Comparison of ENCODE assay signal across 8 cellular contexts in the genomic region with DNA sequence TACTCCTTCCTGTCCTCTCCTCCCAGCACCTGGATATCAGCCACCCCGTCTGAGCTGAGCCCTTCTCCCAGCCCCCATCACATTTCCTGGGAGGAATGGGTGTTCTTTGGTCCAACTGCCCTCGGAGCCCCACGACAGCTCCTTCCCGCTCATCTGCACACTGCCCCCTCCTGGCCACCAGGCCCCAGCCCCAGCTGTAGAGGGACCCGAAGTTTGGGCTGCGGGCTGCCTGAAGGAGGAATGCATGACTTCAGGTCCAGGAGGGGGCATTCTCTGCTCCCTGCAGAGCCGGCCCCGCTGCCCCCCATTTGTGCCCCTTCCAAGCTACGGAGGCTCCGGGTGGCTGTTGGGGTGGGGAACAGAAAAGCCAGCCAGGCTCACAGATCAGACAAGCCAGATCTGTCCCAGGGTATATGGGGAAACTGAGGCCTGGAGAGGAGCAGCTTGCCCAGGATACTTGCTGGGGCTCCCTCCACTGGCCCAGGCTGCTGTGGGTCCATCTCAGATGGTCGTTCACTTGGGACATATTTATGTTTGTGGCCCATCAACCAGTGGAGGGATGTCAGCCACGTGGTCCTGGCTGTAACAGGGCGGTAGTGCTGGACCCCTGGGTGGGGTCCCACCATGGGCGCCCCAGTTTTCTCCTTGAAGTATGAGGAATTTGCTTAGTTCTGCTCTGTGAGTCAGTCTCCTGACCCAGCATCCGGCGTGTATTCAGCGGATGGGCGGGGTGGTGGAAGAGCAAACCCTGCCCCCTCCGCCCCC. TPM values are rescaled to one million over a fixed set of nuclear protein-coding genes. Genes with fewer than 3 reads are reported as not detected.
DNase-seq lines count a peak whose midpoint lies in the region; TF ChIP-seq lines count a peak whose summit lies in the region.

No MANE protein-coding gene starts in this region.

- H3K4me2 ChIP-seq in mammary epithelial cell (ENCODE audit: insufficient read depth, low read depth, low read length): no peak overlapping the region

- intact Hi-C loops in mammary epithelial cell (cut with micrococcal nuclease): loop anchor here (1.0 to 10.0 kb wide), 4 partner anchors 49 to 670 kb away; no protein-coding TSS in a partner anchor

- BruUV-seq in mammary epithelial cell (replicated peaks; lab: Mats Ljungman, UMichigan): no TSS peak

- no peaks in the 10 kb centered on the region for H4K20me1 ChIP-seq in mammary epithelial cell (ENCODE audit: insufficient read depth, low read length)

- 70% methylated on average over 16 of the region's 19 CpGs for WGBS in mammary epithelial cell (ENCODE audit: low coverage, missing lambda C conversion rate)

- dilution Hi-C loops in mammary epithelial cell (cut with HindIII; ENCODE audit: low sequenced_read_pairs): no loop called here

- in situ Hi-C loops in mammary epithelial cell (cut with MboI; ENCODE audit: low sequenced_read_pairs in 2 of 2): loop anchor here (5.0 to 10.0 kb wide), 4 partner anchors 130 to 313 kb away; no protein-coding TSS in a partner anchor

- no peak overlapping the region for H3K9ac ChIP-seq in mammary epithelial cell (ENCODE audit: insufficient read depth, low read length)

- TF ChIP-seq CTCF in mammary epithelial cell (conservative IDR thresholded peaks at IDR 0.05 in 1 of 2, IDR thresholded peaks at IDR 0.05 in 1 of 2; ENCODE audit: extremely low read depth in 1 of 2, insufficient read depth in 1 of 2, low read depth in 1 of 2, low read length in 2 of 2): peak; percentile 48 to 76

- no peaks in the 10 kb centered on the region for H3K79me2 ChIP-seq in mammary epithelial cell (ENCODE audit: insufficient read depth, low read length)

- H3K4me3 ChIP-seq in mammary epithelial cell (replicated peaks in 1 of 3; ENCODE audit: insufficient read depth in 1 of 3, low read depth in 2 of 3, low read length in 3 of 3): no peak overlapping the region

- H2AFZ ChIP-seq in mammary epithelial cell (ENCODE audit: low read depth, low read length): no peak overlapping the region

- no peak overlapping the region for H3K27ac ChIP-seq in mammary epithelial cell (ENCODE audit: insufficient read depth, low read depth, low read length)

- no peaks in the 10 kb centered on the region for H3K4me1 ChIP-seq in mammary epithelial cell (ENCODE audit: insufficient read depth, low read length)

- H3K9me3 ChIP-seq in mammary epithelial cell (replicated peaks; ENCODE audit: insufficient read depth, low read length): no peaks in the 10 kb centered on the region

- CTCF ChIA-PET in mammary epithelial cell (lab: Charles Lee; ENCODE audit: low non-redundant PET): interaction anchor here (0.7 to 1.0 kb wide), 2 partner anchors 64 to 139 kb away, joined by 5 to 6 read pairs; no protein-coding TSS in a partner anchor

- no peaks in the 10 kb centered on the region for H3K36me3 ChIP-seq in mammary epithelial cell (ENCODE audit: insufficient read depth, low read length)

- DNase-seq in DMS 273 (lab: John Stamatoyannopoulos, UW; ENCODE audit: unreplicated experiment): peak; percentile 45
- DNase-seq in DMS 273 treated with DMSO at 0.1 percent for 48 hours (lab: John Stamatoyannopoulos, UW): no peak
- peak; percentile 76 for DNase-seq in HuH-7 (ENCODE audit: low spot score)
- no peak for DNase-seq in mammary epithelial cell
- peak; percentile 35 for DNase-seq in medulla oblongata (ENCODE audit: extremely low spot score)
- no peak for DNase-seq in T1000 (lab: John Stamatoyannopoulos, UW)
- no peak for DNase-seq in activated gamma-delta T cell treated with Interleukin-2 at 50 U/mL for 16 hours
- no peak for DNase-seq in foreskin melanocyte

- H3K27me3 ChIP-seq in mammary epithelial cell (ENCODE audit: insufficient read depth, low read length): no peaks in the 10 kb centered on the region

RNA-seq across cellular contexts. Expression of gene DAB2IP, which starts 33.1 kb away (rescaled TPM):
- total RNA-seq in mammary epithelial cell: 100 to 1,000 TPM in 1 of 2 donors, 10 to 100 TPM in 1; 78.4 to 103 TPM
- polyA plus RNA-seq in mammary epithelial cell: 60.0 TPM
- polyA minus RNA-seq in mammary epithelial cell: 122 TPM

Comparison
In these comparisons a context has a peak if more than half of its experiments do, and no peak if none do; other contexts are left out.
1. DNase-seq: peak in DMS 273 (single experiment), HuH-7 (single experiment) and medulla oblongata (single experiment); none in DMS 273 treated with DMSO at 0.1 percent for 48 hours (single experiment), mammary epithelial cell (single experiment), T1000 (single experiment), activated gamma-delta T cell treated with Interleukin-2 at 50 U/mL for 16 hours (single experiment) and foreskin melanocyte (single experiment).